Comparison of ENCODE assay signal across 24 cellular contexts in genomic region chr3:41417574-41417973, GRCh38.
"Had no signal": no experiment of that assay in that cellular context is flagged by ENCODE, and none has a peak within 500 bp of the region (broad histone marks: within the 10 kb centered on the region; RNA-seq: fewer than 3 reads in every experiment).

No MANE protein-coding gene starts in this region.

- DNase-seq: dermis blood vessel endothelial cell; effector memory CD4-positive, alpha-beta T cell; heart left ventricle; kidney; natural killer cell; occipital lobe; ovary; posterior cingulate gyrus; psoas muscle; right cardiac atrium; sigmoid colon; stimulated activated CD4-positive, alpha-beta T cell treated with anti-CD3 and anti-CD28 coated beads, Interleukin-2, amount 100 ng/mL, for 24 hours; stimulated activated CD4-positive, alpha-beta T cell treated with anti-CD3 and anti-CD28 coated beads, Interleukin-4, amount 100 ng/mL, for 24 hours; stimulated activated naive CD8-positive, alpha-beta T cell treated with anti-CD3 and anti-CD28 coated beads, Interleukin-15, Interleukin-2, amounts not matched to agents 100 U/mL and 50 U/mL, for 24 hours; substantia nigra; testis; tibial artery had no signal

- H3K4me3 ChIP-seq: esophagus muscularis mucosa, gastroesophageal sphincter, heart left ventricle, hepatocyte, lung, ovary, psoas muscle, sigmoid colon, testis, tibial artery had no signal

- ATAC-seq: foreskin keratinocyte; gastroesophageal sphincter; heart left ventricle; left lobe of liver; natural killer cell; psoas muscle; right cardiac atrium; stimulated activated memory B cell treated with anti-CD40 and anti-IgM and Interleukin-4, amounts not matched to agents 10 μg/mL and 1 μg/mL and 100 μg/mL, for 72 hours; stimulated activated naive CD8-positive, alpha-beta T cell treated with anti-CD3 and anti-CD28 coated beads, Interleukin-15, Interleukin-2, amounts not matched to agents 100 U/mL and 50 U/mL, for 24 hours had no signal
